Comparison of ENCODE assay signal across 1 cellular context in genomic region chr16:85372627-85373372, GRCh38.
TF ChIP-seq lines count a peak whose summit lies in the region.

No MANE protein-coding gene starts in this region.

TF ChIP-seq in K562, 482 proteins besides CTCF, POLR2A, EP300 and RAD21 (continued from another document and continues in another):
- TF ChIP-seq ZNF740 (CRISPR knock-in tag; IDR thresholded peaks at IDR 0.05) (no peak; the same call in 1 of the 2 replicates), ZNF740 (tag; IDR thresholded peaks at IDR 0.05) (no peak), PHB (CRISPR knock-in tag; IDR thresholded peaks at IDR 0.05) (no peak), SMAD4 (CRISPR knock-in tag; conservative IDR thresholded peaks at IDR 0.05) (no peak), AFF1 (IDR thresholded peaks at IDR 0.05; ENCODE audit: low read depth in 1 of 2, partially characterized antibody in 2 of 2) (no peak), ESRRA (IDR thresholded peaks at IDR 0.05; ENCODE audit: borderline replicate concordance, low read depth) (0 out of 2 replicates have a peak, but pooled peaks have one; percentile 21), ZFP1 (CRISPR knock-in tag; IDR thresholded peaks at IDR 0.05) (no peak), RERE (CRISPR knock-in tag; IDR thresholded peaks at IDR 0.05; ENCODE audit: borderline replicate concordance) (no peak), FOSL1 (tag; conservative IDR thresholded peaks at IDR 0.05) (peak; percentile 76), KAT2B (IDR thresholded peaks at IDR 0.05; ENCODE audit: low read depth, low read length) (no peak), ZBTB8A (IDR thresholded peaks at IDR 0.05; ENCODE audit: partially characterized antibody) (no peak), DLX4 (CRISPR knock-in tag; IDR thresholded peaks at IDR 0.05) (no peak), MYBL2 (IDR thresholded peaks at IDR 0.05; ENCODE audit: low read depth) (no peak), MYBL2 (CRISPR knock-in tag; IDR thresholded peaks at IDR 0.05; ENCODE audit: borderline replicate concordance) (no peak), SRSF9 (IDR thresholded peaks at IDR 0.05; ENCODE audit: borderline replicate concordance, low read depth, low read length) (no peak), ZNF699 (CRISPR knock-in tag; IDR thresholded peaks at IDR 0.05; ENCODE audit: insufficient replicate concordance) (no peak), HDAC2 (IDR thresholded peaks at IDR 0.05) (peak; percentile 65; the same call in 1 of the 2 replicates), E2F4 (CRISPR knock-in tag; IDR thresholded peaks at IDR 0.05; ENCODE audit: low read depth) (no peak), PTTG1 (tag; IDR thresholded peaks at IDR 0.05; ENCODE audit: low read depth) (no peak), ZNF408 (CRISPR knock-in tag; IDR thresholded peaks at IDR 0.05; ENCODE audit: low read depth) (no peak), ZNF280A (IDR thresholded peaks at IDR 0.05; ENCODE audit: low read depth, partially characterized antibody) (no peak), ATF7 (IDR thresholded peaks at IDR 0.05) (no peak), STAG1 (CRISPR knock-in tag; IDR thresholded peaks at IDR 0.05; ENCODE audit: borderline replicate concordance) (no peak), RB1 (IDR thresholded peaks at IDR 0.05; ENCODE audit: low read depth) (no peak), ATF3 (IDR thresholded peaks at IDR 0.05) (peak; percentile 70), ATF3 (CRISPR knock-in tag; conservative IDR thresholded peaks at IDR 0.05) (no peak), CC2D1A (IDR thresholded peaks at IDR 0.05) (no peak), ARID1B (IDR thresholded peaks at IDR 0.05) (no peak), CREM (IDR thresholded peaks at IDR 0.05; ENCODE audit: low read depth) (peak; percentile 52), LCOR (CRISPR knock-in tag; IDR thresholded peaks at IDR 0.05) (no peak), CBX5 (IDR thresholded peaks at IDR 0.05; ENCODE audit: borderline replicate concordance, low read depth) (no peak), EZH2 (IDR thresholded peaks at IDR 0.05; ENCODE audit: borderline replicate concordance, low read depth, low read length) (no peak), MYC (IDR thresholded peaks at IDR 0.05; ENCODE audit: low read depth, low read length) (peak; percentile 77), MYC (CRISPR knock-in tag; IDR thresholded peaks at IDR 0.05; ENCODE audit: borderline replicate concordance, low read depth) (no peak), HMGXB4 (CRISPR knock-in tag; IDR thresholded peaks at IDR 0.05) (no peak), ELK1 (CRISPR knock-in tag; IDR thresholded peaks at IDR 0.05) (no peak), ZNF212 (CRISPR knock-in tag; IDR thresholded peaks at IDR 0.05) (no peak), MTA2 (IDR thresholded peaks at IDR 0.05; ENCODE audit: low read depth) (no peak), CREB5 (CRISPR knock-in tag; IDR thresholded peaks at IDR 0.05) (no peak), MAX (CRISPR knock-in tag; IDR thresholded peaks at IDR 0.05) (peak; percentile 83), ZNF143 (CRISPR knock-in tag; IDR thresholded peaks at IDR 0.05) (no peak), HES1 (IDR thresholded peaks at IDR 0.05; ENCODE audit: low read depth) (no peak), IFI16 (CRISPR knock-in tag; IDR thresholded peaks at IDR 0.05) (no peak), ATF1 (CRISPR knock-in tag; IDR thresholded peaks at IDR 0.05) (no peak), ATF1 (tag; IDR thresholded peaks at IDR 0.05) (peak; percentile 47; the same call in 1 of the 2 replicates), NR2F6 (CRISPR knock-in tag; IDR thresholded peaks at IDR 0.05) (no peak), KDM1A (IDR thresholded peaks at IDR 0.05) (0 out of 4 replicates have a peak, but pooled peaks of 1 of the 2 experiments have one; percentile 37)
